In the genomic region with DNA sequence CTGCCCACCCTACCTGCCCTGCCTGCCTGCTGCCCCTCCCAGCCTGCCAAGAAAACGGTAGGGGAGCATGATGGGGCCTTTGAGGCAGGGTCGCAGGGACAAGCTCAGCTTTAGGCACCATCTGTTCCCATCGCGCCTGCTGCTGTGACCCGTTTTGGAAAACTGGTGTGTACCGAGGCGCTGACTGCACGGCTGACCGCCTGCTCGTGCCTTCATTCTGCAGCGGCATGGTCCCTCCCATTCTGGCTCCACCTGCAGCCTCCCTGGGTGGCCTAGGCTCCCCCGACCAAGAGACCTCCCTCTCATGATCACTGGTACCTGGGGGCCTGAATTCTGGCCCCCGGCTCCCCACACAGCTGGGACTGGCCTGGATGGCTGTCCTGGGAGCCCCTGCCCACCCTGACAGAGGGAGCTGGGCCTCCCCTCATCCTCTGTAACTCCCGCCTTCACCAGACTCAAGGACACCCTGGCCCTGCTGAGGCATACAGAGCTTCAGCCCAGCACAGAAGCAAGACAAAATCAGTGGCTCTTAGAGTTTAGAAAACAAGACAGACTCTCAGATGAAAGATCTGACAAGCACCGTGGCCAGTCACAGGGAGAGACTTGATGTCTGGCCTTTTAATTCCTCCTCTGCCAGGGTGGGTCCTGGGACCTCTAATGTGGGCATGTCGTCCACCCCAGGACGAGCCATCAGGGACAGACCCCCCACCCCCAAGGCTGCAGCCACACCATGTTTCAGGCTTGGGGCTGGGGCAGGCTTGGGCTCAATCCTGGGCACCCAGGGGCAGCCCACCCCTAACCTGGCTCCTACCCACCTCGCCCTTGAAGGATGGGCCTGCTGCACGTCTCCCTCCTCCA, we compare ENCODE assay signal across 24 cellular contexts. TPM values are rescaled to one million over a fixed set of nuclear protein-coding genes. Genes with fewer than 3 reads are reported as not detected.
DNase-seq lines count a peak whose midpoint lies in the region; ATAC-seq and TF ChIP-seq lines count a peak whose summit lies in the region.
"Had no signal": no experiment of that assay in that cellular context is flagged by ENCODE, and none has a peak within 500 bp of the region (broad histone marks: within the 10 kb centered on the region; RNA-seq: fewer than 3 reads in every experiment).

No MANE protein-coding gene starts in this region.

- H3K4me3 ChIP-seq in IMR-90 (ENCODE audit: insufficient read depth, low read depth, low read length) (no peak overlapping the region), endocrine pancreas (ENCODE audit: control insufficient read depth, insufficient read depth, low read length) (no peak overlapping the region), MG63 (no peak overlapping the region)
- H3K4me3 ChIP-seq: esophagus muscularis mucosa, gastrocnemius medialis, SJSA1 had no signal

- TF ChIP-seq RAD21 in IMR-90 (IDR thresholded peaks at IDR 0.05; ENCODE audit: low read length) = no peak

- no peaks in the 10 kb centered on the region; the same call in 1 of the 2 replicates for H3K36me3 ChIP-seq in IMR-90 (ENCODE audit: control insufficient read depth, insufficient read depth, low read length)
- peaks cover 2% of the 10 kb centered on the region for H3K36me3 ChIP-seq in endocrine pancreas (ENCODE audit: control insufficient read depth, insufficient read depth, low read length)
- no peaks in the 10 kb centered on the region; the same call in 1 of the 2 replicates for H3K36me3 ChIP-seq in MG63
- H3K36me3 ChIP-seq: gastrocnemius medialis had no signal

- no peaks in the 10 kb centered on the region for H3K9me1 ChIP-seq in IMR-90 (ENCODE audit: insufficient read depth, low read length)

- no peak overlapping the region for H2AK9ac ChIP-seq in IMR-90 (replicated peaks; ENCODE audit: low read depth, low read length, poor library complexity)

- no peak overlapping the region for H2BK15ac ChIP-seq in IMR-90 (ENCODE audit: low read depth, low read length)

- DNase-seq in NCI-H2227 (lab: John Stamatoyannopoulos, UW; ENCODE audit: unreplicated experiment) = peak; percentile 20
- no peak for DNase-seq in NCI-H2227 treated with DMSO at 0.1 percent for 48 hours (lab: John Stamatoyannopoulos, UW)
- no peak for DNase-seq in IMR-90
- DNase-seq in stimulated activated effector memory CD8-positive, alpha-beta T cell treated with anti-CD3 and anti-CD28 coated beads, Interleukin-12 subunit alpha, Interleukin-12 subunit beta, amount 100 ng/mL, for 72 hours (ENCODE audit: low spot score in 2 of 2) = no peak
- DNase-seq in dermis blood vessel endothelial cell = no peak
- DNase-seq in MG63 = no peak
- no peak for DNase-seq in stimulated activated CD4-positive, alpha-beta T cell treated with anti-CD3 and anti-CD28 coated beads, Interleukin-4, amount 100 ng/mL, for 4 hours
- DNase-seq: activated CD4-positive, alpha-beta T cell treated with anti-CD3 and anti-CD28 coated beads, Interleukin-2, amount 10 ng/mL, durations not matched to agents 7 days and 5 days; activated CD8-positive, alpha-beta memory T cell treated with anti-CD3 and anti-CD28 coated beads, Interleukin-2, amount 10 ng/mL, durations not matched to agents 7 days and 5 days; C1 segment of cervical spinal cord; Calu3; effector memory CD4-positive, alpha-beta T cell; gastrocnemius medialis; hypothalamus; NCI-H1417 treated with DMSO at 0.1 percent for 48 hours; nucleus accumbens; stimulated activated CD4-positive, alpha-beta T cell treated with anti-CD3 and anti-CD28 coated beads, Interleukin-4, amount 100 ng/mL, for 1 hour had no signal

- H2BK5ac ChIP-seq in IMR-90 (ENCODE audit: low read depth, low read length, poor library complexity, severe bottlenecking) = no peak overlapping the region

- dilution Hi-C loops in IMR-90 (cut with HindIII; ENCODE audit: low sequenced_read_pairs, unreplicated experiment) = no loop called here

- H3K9ac ChIP-seq in IMR-90 (ENCODE audit: low read depth, low read length) = no peak overlapping the region
- H3K9ac ChIP-seq in endocrine pancreas (ENCODE audit: control insufficient read depth, insufficient read depth, low read length) = peak overlapping the region; percentile 7

- H4K5ac ChIP-seq in IMR-90 (ENCODE audit: low read depth, low read length) = no peak overlapping the region

- H4K91ac ChIP-seq in IMR-90 (ENCODE audit: insufficient read depth, low read depth, low read length) = no peak overlapping the region

- no peaks in the 10 kb centered on the region for H3K36me3 Mint-ChIP-seq in stimulated activated effector memory CD8-positive, alpha-beta T cell treated with anti-CD3 and anti-CD28 coated beads, Interleukin-12 subunit alpha, Interleukin-12 subunit beta, amount 100 ng/mL, for 72 hours
- H3K36me3 Mint-ChIP-seq: activated CD8-positive, alpha-beta memory T cell treated with anti-CD3 and anti-CD28 coated beads, Interleukin-2, amount 10 ng/mL, durations not matched to agents 7 days and 5 days; activated naive CD4-positive, alpha-beta T cell treated with anti-CD3 and anti-CD28 coated beads, Interleukin-2, amount 50 U/mL, for 24 hours; type B pancreatic cell had no signal

- H3K79me1 ChIP-seq in IMR-90 (ENCODE audit: low read depth in 1 of 2, low read length in 2 of 2) = no peaks in the 10 kb centered on the region

- peak overlapping the region; percentile 26 for H3K27ac Mint-ChIP-seq in stimulated activated effector memory CD8-positive, alpha-beta T cell treated with anti-CD3 and anti-CD28 coated beads, Interleukin-12 subunit alpha, Interleukin-12 subunit beta, amount 100 ng/mL, for 72 hours
- H3K27ac Mint-ChIP-seq: activated CD4-positive, alpha-beta T cell treated with anti-CD3 and anti-CD28 coated beads, Interleukin-2, amount 10 ng/mL, durations not matched to agents 7 days and 5 days; activated CD8-positive, alpha-beta memory T cell treated with anti-CD3 and anti-CD28 coated beads, Interleukin-2, amount 10 ng/mL, durations not matched to agents 7 days and 5 days; activated naive CD4-positive, alpha-beta T cell treated with anti-CD3 and anti-CD28 coated beads, Interleukin-2, amount 50 U/mL, for 24 hours; stimulated activated naive CD8-positive, alpha-beta T cell treated with anti-CD3 and anti-CD28 coated beads, Interleukin-15, Interleukin-2, amounts not matched to agents 100 ng/mL and 50 ng/mL, for 24 hours; T-helper 1 cell treated with Interleukin-12 subunit alpha and Interleukin-12 subunit beta and Interleukin-4 antibody, amounts not matched to agents 30 μg/mL and 1 μg/mL, for 36 hours; type B pancreatic cell had no signal

- H4K8ac ChIP-seq in IMR-90 (ENCODE audit: low read depth in 2 of 2, low read length in 2 of 2) = no peak overlapping the region

- no peak overlapping the region for H3K4ac ChIP-seq in IMR-90 (ENCODE audit: low read depth, low read length)

- H3K4me2 ChIP-seq in IMR-90 (ENCODE audit: low read depth, low read length) = no peak overlapping the region

- CTCF ChIA-PET in IMR-90 (lab: Yijun Ruan, JAX) = no interaction called here

- intact Hi-C loops in IMR-90 (cut with micrococcal nuclease) = no loop called here

- BruUV-seq in IMR-90 (replicated peaks; lab: Mats Ljungman, UMichigan) = no TSS peak

- POLR2A ChIA-PET in IMR-90 (lab: Charles Lee; ENCODE audit: unreplicated experiment) = no interaction called here

- H3K56ac ChIP-seq in IMR-90 (ENCODE audit: extremely low read depth, insufficient read depth, low read length) = no peak overlapping the region

- in situ Hi-C loops in IMR-90 (cut with MboI; ENCODE audit: low sequenced_read_pairs) = no loop called here

- H2BK20ac ChIP-seq in IMR-90 (ENCODE audit: low read depth, low read length) = no peak overlapping the region

- no peak for TF ChIP-seq POLR2A in IMR-90 (IDR thresholded peaks at IDR 0.05; ENCODE audit: low read depth, low read length)

- H3K4me3 Mint-ChIP-seq in stimulated activated effector memory CD8-positive, alpha-beta T cell treated with anti-CD3 and anti-CD28 coated beads, Interleukin-12 subunit alpha, Interleukin-12 subunit beta, amount 100 ng/mL, for 72 hours = no peak overlapping the region
- H3K4me3 Mint-ChIP-seq: activated CD4-positive, alpha-beta T cell treated with anti-CD3 and anti-CD28 coated beads, Interleukin-2, amount 10 ng/mL, durations not matched to agents 7 days and 5 days; activated CD8-positive, alpha-beta memory T cell treated with anti-CD3 and anti-CD28 coated beads, Interleukin-2, amount 10 ng/mL, durations not matched to agents 7 days and 5 days; activated naive CD4-positive, alpha-beta T cell treated with anti-CD3 and anti-CD28 coated beads, Interleukin-2, amount 50 U/mL, for 24 hours; stimulated activated naive CD8-positive, alpha-beta T cell treated with anti-CD3 and anti-CD28 coated beads, Interleukin-15, Interleukin-2, amounts not matched to agents 100 ng/mL and 50 ng/mL, for 24 hours; T-helper 1 cell treated with Interleukin-12 subunit alpha and Interleukin-12 subunit beta and Interleukin-4 antibody, amounts not matched to agents 30 μg/mL and 1 μg/mL, for 36 hours; type B pancreatic cell had no signal

- H3K4me1 Mint-ChIP-seq in stimulated activated effector memory CD8-positive, alpha-beta T cell treated with anti-CD3 and anti-CD28 coated beads, Interleukin-12 subunit alpha, Interleukin-12 subunit beta, amount 100 ng/mL, for 72 hours = no peaks in the 10 kb centered on the region
- H3K4me1 Mint-ChIP-seq: activated CD4-positive, alpha-beta T cell treated with anti-CD3 and anti-CD28 coated beads, Interleukin-2, amount 10 ng/mL, durations not matched to agents 7 days and 5 days; activated CD8-positive, alpha-beta memory T cell treated with anti-CD3 and anti-CD28 coated beads, Interleukin-2, amount 10 ng/mL, durations not matched to agents 7 days and 5 days had no signal

- no peak overlapping the region for H3K18ac ChIP-seq in IMR-90 (ENCODE audit: low read depth, low read length)

- H2AK5ac ChIP-seq in IMR-90 (ENCODE audit: low read depth, low read length) = no peak overlapping the region

- peak overlapping the region; percentile 41 for H2AFZ ChIP-seq in IMR-90 (replicated peaks; ENCODE audit: low read length, poor library complexity)

- ATAC-seq in IMR-90 (ENCODE audit: low read depth) = no peak
- ATAC-seq in stimulated activated effector memory CD8-positive, alpha-beta T cell treated with anti-CD3 and anti-CD28 coated beads, Interleukin-12 subunit alpha, Interleukin-12 subunit beta, amount 100 ng/mL, for 72 hours = no peak
- ATAC-seq: activated CD8-positive, alpha-beta memory T cell treated with anti-CD3 and anti-CD28 coated beads, Interleukin-2, amount 10 ng/mL, durations not matched to agents 7 days and 5 days; gastrocnemius medialis had no signal

- H3K23ac ChIP-seq in IMR-90 (ENCODE audit: low read depth, low read length) = no peak overlapping the region

- H2BK120ac ChIP-seq in IMR-90 (ENCODE audit: low read depth, low read length) = no peak overlapping the region

- 64% methylated on average over 14 of the region's 19 CpGs; no CpG with 5 or more reads in 1 of the 2 experiments for WGBS in IMR-90 (ENCODE audit: extremely low coverage in 2 of 2, insufficient read length in 1 of 2), 2 experiments

- no peaks in the 10 kb centered on the region; the same call in 1 of the 2 replicates for H3K4me1 ChIP-seq in IMR-90 (ENCODE audit: control insufficient read depth, insufficient read depth, low read length)
- no peaks in the 10 kb centered on the region for H3K4me1 ChIP-seq in endocrine pancreas (ENCODE audit: control insufficient read depth, insufficient read depth, low read length)
- H3K4me1 ChIP-seq: gastrocnemius medialis had no signal

- no peak for TF ChIP-seq CTCF in IMR-90 (conservative IDR thresholded peaks at IDR 0.05; ENCODE audit: low read depth, low read length)

- H3K14ac ChIP-seq in IMR-90 (replicated peaks; ENCODE audit: low read depth, low read length) = no peak overlapping the region

- H3K27me3 ChIP-seq in IMR-90 (ENCODE audit: control insufficient read depth, insufficient read depth, low read length) (no peaks in the 10 kb centered on the region; the same call in 1 of the 2 replicates), endocrine pancreas (ENCODE audit: control insufficient read depth, insufficient read depth, low read length) (no peaks in the 10 kb centered on the region), MG63 (no peaks in the 10 kb centered on the region)
- H3K27me3 ChIP-seq: gastrocnemius medialis, SJSA1 had no signal

- H3K9me3 ChIP-seq in IMR-90 (ENCODE audit: control insufficient read depth, insufficient read depth, low read length) (no peaks in the 10 kb centered on the region), endocrine pancreas (ENCODE audit: control insufficient read depth, low read length) (no peaks in the 10 kb centered on the region), MG63 (no peaks in the 10 kb centered on the region)
- H3K9me3 ChIP-seq: esophagus muscularis mucosa, gastrocnemius medialis had no signal

- H3K9me3 Mint-ChIP-seq in stimulated activated effector memory CD8-positive, alpha-beta T cell treated with anti-CD3 and anti-CD28 coated beads, Interleukin-12 subunit alpha, Interleukin-12 subunit beta, amount 100 ng/mL, for 72 hours = no peaks in the 10 kb centered on the region
- H3K9me3 Mint-ChIP-seq: activated CD4-positive, alpha-beta T cell treated with anti-CD3 and anti-CD28 coated beads, Interleukin-2, amount 10 ng/mL, durations not matched to agents 7 days and 5 days; activated naive CD4-positive, alpha-beta T cell treated with anti-CD3 and anti-CD28 coated beads, Interleukin-2, amount 50 U/mL, for 24 hours; stimulated activated naive CD8-positive, alpha-beta T cell treated with anti-CD3 and anti-CD28 coated beads, Interleukin-15, Interleukin-2, amounts not matched to agents 100 ng/mL and 50 ng/mL, for 24 hours; T-helper 1 cell treated with Interleukin-12 subunit alpha and Interleukin-12 subunit beta and Interleukin-4 antibody, amounts not matched to agents 30 μg/mL and 1 μg/mL, for 36 hours; type B pancreatic cell had no signal

- H4K20me1 ChIP-seq in IMR-90 (ENCODE audit: insufficient read depth, low read length) = no peaks in the 10 kb centered on the region

- H3K27ac ChIP-seq in IMR-90 (ENCODE audit: insufficient read depth, low read length) = no peak overlapping the region
- H3K27ac ChIP-seq: esophagus muscularis mucosa, gastrocnemius medialis, SJSA1 had no signal

RNA-seq across cellular contexts. Expression of a gene that starts 6.4 kb away (rescaled TPM):
- total RNA-seq in IMR-90 (2012; rRNA removed) (1.6 and 1.7 TPM in 2 replicates), dermis blood vessel endothelial cell (0.17 and 0.28 TPM in 2 replicates)
- 10.6 and 10.7 TPM in 2 replicates for polyA plus RNA-seq in IMR-90 (2012; rRNA removed)
- 6.1 and 9.3 TPM in 2 replicates for polyA plus RNA-seq in IMR-90 (2012; cell fraction: cytosol; rRNA removed)
- 31.2 and 47.2 TPM in 2 replicates for polyA plus RNA-seq in IMR-90 (2012; cell fraction: nucleus; rRNA removed; ENCODE audit: low replicate concordance)
- 0.23 and 1.9 TPM in 2 replicates for total RNA-seq in MG63 (2014; rRNA removed; shearing (Covaris generic); ENCODE audit: low replicate concordance)

RNA-seq across cellular contexts. Expression of a gene that starts 46.4 kb away (rescaled TPM):
- 70.0 and 107 TPM in 2 replicates for total RNA-seq in IMR-90 (2012; rRNA removed)
- polyA plus RNA-seq in IMR-90 (2012; rRNA removed) = 280 and 290 TPM in 2 replicates
- 196 and 200 TPM in 2 replicates for polyA plus RNA-seq in IMR-90 (2012; cell fraction: cytosol; rRNA removed)
- 40.4 and 104 TPM in 2 replicates for polyA plus RNA-seq in IMR-90 (2012; cell fraction: nucleus; rRNA removed; ENCODE audit: low replicate concordance)
- 27.9 and 41.0 TPM in 2 replicates for total RNA-seq in dermis blood vessel endothelial cell
- 61.8 and 88.7 TPM in 2 replicates for total RNA-seq in MG63 (2014; rRNA removed; shearing (Covaris generic); ENCODE audit: low replicate concordance)

RNA-seq across cellular contexts. Expression of a gene that starts 46.7 kb away (rescaled TPM):
- 41.9 and 43.9 TPM in 2 replicates for total RNA-seq in IMR-90 (2012; rRNA removed)
- polyA plus RNA-seq in IMR-90 (2012; rRNA removed) = 21.3 and 23.0 TPM in 2 replicates
- 15.5 and 18.0 TPM in 2 replicates for polyA plus RNA-seq in IMR-90 (2012; cell fraction: cytosol; rRNA removed)
- polyA plus RNA-seq in IMR-90 (2012; cell fraction: nucleus; rRNA removed; ENCODE audit: low replicate concordance) = 6.4 and 7.0 TPM in 2 replicates
- 27.4 and 48.5 TPM in 2 replicates for total RNA-seq in dermis blood vessel endothelial cell
- 80.9 and 85.7 TPM in 2 replicates for total RNA-seq in MG63 (2014; rRNA removed; shearing (Covaris generic); ENCODE audit: low replicate concordance)
